Comparison of ENCODE assay signal across 15 cellular contexts in genomic region chr18:14971461-14972185, GRCh38.
DNase-seq lines count a peak whose midpoint lies in the region; ATAC-seq, FAIRE-seq and TF ChIP-seq lines count a peak whose summit lies in the region.
"Had no signal": no experiment of that assay in that cellular context is flagged by ENCODE, and none has a peak within 500 bp of the region (broad histone marks: within the 10 kb centered on the region; RNA-seq: fewer than 3 reads in every experiment).

No MANE protein-coding gene starts in this region.

- H3K9me1 ChIP-seq in endothelial cell of umbilical vein (replicated peaks; ENCODE audit: control insufficient read depth, extremely low read depth, insufficient read depth, low read length) = no peaks in the 10 kb centered on the region

- no peak for TF ChIP-seq CTCF in PC-3 (conservative IDR thresholded peaks at IDR 0.05; ENCODE audit: low read depth, low read length)
- TF ChIP-seq CTCF in endothelial cell of umbilical vein (IDR thresholded peaks at IDR 0.05; ENCODE audit: extremely low read depth in 1 of 2, insufficient read depth in 1 of 2, low read depth in 1 of 2, low read length in 2 of 2) = no peak

- peaks cover 4% of the 10 kb centered on the region for H3F3A ChIP-seq in PC-3 (ENCODE audit: low read length, unreplicated experiment)

- no peaks in the 10 kb centered on the region for H4K20me1 ChIP-seq in PC-3 (ENCODE audit: low read length)
- H4K20me1 ChIP-seq in endothelial cell of umbilical vein (replicated peaks; ENCODE audit: control insufficient read depth, extremely low read depth, insufficient read depth, low read length) = no peaks in the 10 kb centered on the region

- DNase-seq in DMS 273 treated with DMSO at 0.1 percent for 48 hours (lab: John Stamatoyannopoulos, UW) (peak; percentile 3), PC-3 (peak; percentile 93), endothelial cell of umbilical vein (ENCODE audit: low read depth, low spot score) (peak; percentile 58), SW480 (ENCODE audit: low spot score) (no peak)
- DNase-seq in activated T-helper 1 cell treated with anti-CD3 and anti-CD28 coated beads, Interleukin-12 subunit alpha, Interleukin-12 subunit beta, Interleukin-2, Interleukin-4 antibody, amounts not matched to agents 30 ng/mL and 10 ng/mL and 1 ng/mL, durations not matched to agents 14 hours and 24 hours and 36 hours (ENCODE audit: low spot score) = no peak
- DNase-seq in activated effector memory CD4-positive, alpha-beta T cell treated with anti-CD3 and anti-CD28 coated beads, Interleukin-2, amount 50 U/mL, for 16 hours = no peak
- DNase-seq: activated naive CD4-positive, alpha-beta T cell; endodermal cell; heart left ventricle; NK-92 treated with Interleukin-12 subunit alpha and Interleukin-12 subunit beta, amount 100 ng/mL, for 24 hours; testis had no signal

- dilution Hi-C loops in endothelial cell of umbilical vein (cut with MboI; ENCODE audit: extremely low pct_ligation_motif_present, low sequenced_read_pairs) = no loop called here

- peak overlapping the region; percentile 38; the same call in 1 of the 2 replicates for H3K4me3 ChIP-seq in PC-3 (ENCODE audit: low read length)
- H3K4me3 ChIP-seq in endothelial cell of umbilical vein (replicated peaks in 1 of 3; ENCODE audit: insufficient read depth in 1 of 3, low read depth in 1 of 3, low read length in 3 of 3) = no peak overlapping the region
- H3K4me3 ChIP-seq in skeletal muscle satellite cell (ENCODE audit: low read length) = peak overlapping the region; percentile 42
- H3K4me3 ChIP-seq: cardiac muscle cell, heart left ventricle, prostate gland, testis had no signal

- H3K27ac ChIP-seq in PC-3 (ENCODE audit: low read length) = peak overlapping the region; percentile 95
- H3K27ac ChIP-seq in endothelial cell of umbilical vein (ENCODE audit: insufficient read depth, low read depth, low read length) = peak overlapping the region; percentile 74
- H3K27ac ChIP-seq: cardiac muscle cell, heart left ventricle, prostate gland, testis had no signal

- intact Hi-C loops in PC-3 (cut with micrococcal nuclease) = loop anchor here (2.0 to 5.0 kb wide), 3 partner anchors 29 to 234 kb away; no protein-coding TSS in a partner anchor
- intact Hi-C loops in endothelial cell of umbilical vein (cut with micrococcal nuclease) = loop anchor here (10.0 kb wide), 1 partner anchor 47 kb away; no protein-coding TSS in a partner anchor
- intact Hi-C loops in activated T-helper 1 cell treated with anti-CD3 and anti-CD28 coated beads, Interleukin-12 subunit alpha, Interleukin-12 subunit beta, Interleukin-2, Interleukin-4 antibody, amounts not matched to agents 30 ng/mL and 10 ng/mL and 1 ng/mL, durations not matched to agents 14 hours and 24 hours and 36 hours (cut with micrococcal nuclease) = no loop called here

- H3K9me3 ChIP-seq in PC-3 (ENCODE audit: low read length) = no peaks in the 10 kb centered on the region
- H3K9me3 ChIP-seq in endothelial cell of umbilical vein (replicated peaks; ENCODE audit: control insufficient read depth, insufficient read depth, low read length) = no peaks in the 10 kb centered on the region
- H3K9me3 ChIP-seq in skeletal muscle satellite cell (replicated peaks; ENCODE audit: low read length) = no peaks in the 10 kb centered on the region
- H3K9me3 ChIP-seq: heart left ventricle, prostate gland, testis had no signal

- no peaks in the 10 kb centered on the region for H3K9me3 Mint-ChIP-seq in activated T-helper 1 cell treated with anti-CD3 and anti-CD28 coated beads, Interleukin-12 subunit alpha, Interleukin-12 subunit beta, Interleukin-2, Interleukin-4 antibody, amounts not matched to agents 30 ng/mL and 10 ng/mL and 1 ng/mL, durations not matched to agents 14 hours and 24 hours and 36 hours

- peak; percentile 94 for FAIRE-seq in endothelial cell of umbilical vein (lab: Jason Lieb, UNC)

- H3K9me2 ChIP-seq in PC-3 (replicated peaks; ENCODE audit: low read length) = no peaks in the 10 kb centered on the region

- no peak overlapping the region for H3K27ac Mint-ChIP-seq in activated T-helper 1 cell treated with anti-CD3 and anti-CD28 coated beads, Interleukin-12 subunit alpha, Interleukin-12 subunit beta, Interleukin-2, Interleukin-4 antibody, amounts not matched to agents 30 ng/mL and 10 ng/mL and 1 ng/mL, durations not matched to agents 14 hours and 24 hours and 36 hours
- H3K27ac Mint-ChIP-seq: endodermal cell had no signal

- POLR2A ChIA-PET in PC-3 (lab: Charles Lee; ENCODE audit: unreplicated experiment) = interaction anchor here (0.5 kb wide), 1 partner anchor 424 kb away, joined by 3 read pairs; no protein-coding TSS in a partner anchor
- POLR2A ChIA-PET in endothelial cell of umbilical vein (lab: Charles Lee) = no interaction called here

- peaks cover 9% of the 10 kb centered on the region for H3K79me2 ChIP-seq in PC-3 (ENCODE audit: low read length)
- H3K79me2 ChIP-seq in endothelial cell of umbilical vein (ENCODE audit: control insufficient read depth, insufficient read depth, low read length) = no peaks in the 10 kb centered on the region

- H3K36me3 ChIP-seq in PC-3 (ENCODE audit: low read depth, low read length) (no peaks in the 10 kb centered on the region), endothelial cell of umbilical vein (ENCODE audit: control insufficient read depth in 2 of 2, extremely low read depth in 1 of 2, insufficient read depth in 2 of 2, low read length in 2 of 2) (no peaks in the 10 kb centered on the region), skeletal muscle satellite cell (ENCODE audit: insufficient read depth, low read length) (no peaks in the 10 kb centered on the region)
- H3K36me3 ChIP-seq: cardiac muscle cell, heart left ventricle, prostate gland had no signal

- no peaks in the 10 kb centered on the region for H3K36me3 Mint-ChIP-seq in activated T-helper 1 cell treated with anti-CD3 and anti-CD28 coated beads, Interleukin-12 subunit alpha, Interleukin-12 subunit beta, Interleukin-2, Interleukin-4 antibody, amounts not matched to agents 30 ng/mL and 10 ng/mL and 1 ng/mL, durations not matched to agents 14 hours and 24 hours and 36 hours (ENCODE audit: low read depth)

- H3K4me2 ChIP-seq in PC-3 (ENCODE audit: low read length) (peak overlapping the region; percentile 66), endothelial cell of umbilical vein (ENCODE audit: insufficient read depth, low read length) (peak overlapping the region; percentile 20), skeletal muscle satellite cell (ENCODE audit: low read length) (peak overlapping the region; percentile 57)

- H3K4me1 ChIP-seq in PC-3 (ENCODE audit: insufficient read depth, low read length) (peaks cover 78% of the 10 kb centered on the region), endothelial cell of umbilical vein (ENCODE audit: control insufficient read depth, extremely low read depth, insufficient read depth, low read length) (peaks cover 34% of the 10 kb centered on the region), skeletal muscle satellite cell (ENCODE audit: control insufficient read depth, insufficient read depth, low read length) (peaks cover 80% of the 10 kb centered on the region)
- H3K4me1 ChIP-seq: heart left ventricle, prostate gland, testis had no signal

- H3K4me1 Mint-ChIP-seq in activated T-helper 1 cell treated with anti-CD3 and anti-CD28 coated beads, Interleukin-12 subunit alpha, Interleukin-12 subunit beta, Interleukin-2, Interleukin-4 antibody, amounts not matched to agents 30 ng/mL and 10 ng/mL and 1 ng/mL, durations not matched to agents 14 hours and 24 hours and 36 hours (ENCODE audit: low read depth) = no peaks in the 10 kb centered on the region
- H3K4me1 Mint-ChIP-seq: endodermal cell had no signal

- no peak overlapping the region for H3K4me3 Mint-ChIP-seq in activated T-helper 1 cell treated with anti-CD3 and anti-CD28 coated beads, Interleukin-12 subunit alpha, Interleukin-12 subunit beta, Interleukin-2, Interleukin-4 antibody, amounts not matched to agents 30 ng/mL and 10 ng/mL and 1 ng/mL, durations not matched to agents 14 hours and 24 hours and 36 hours
- H3K4me3 Mint-ChIP-seq: endodermal cell had no signal

- CTCF ChIA-PET in PC-3 (lab: Charles Lee) (no interaction called here), endothelial cell of umbilical vein (lab: Charles Lee) (no interaction called here)

- no peak for TF ChIP-seq POLR2A in endothelial cell of umbilical vein (IDR thresholded peaks at IDR 0.05; ENCODE audit: low read depth, low read length)

- H2AFZ ChIP-seq in PC-3 (ENCODE audit: low read length) (no peak overlapping the region), endothelial cell of umbilical vein (ENCODE audit: low read depth, low read length) (no peak overlapping the region)

- H3K27me3 ChIP-seq in PC-3 (ENCODE audit: low read length) = no peaks in the 10 kb centered on the region
- H3K27me3 ChIP-seq in endothelial cell of umbilical vein (ENCODE audit: control insufficient read depth in 2 of 2, insufficient read depth in 2 of 2, low read length in 2 of 2) = no peaks in the 10 kb centered on the region
- no peaks in the 10 kb centered on the region for H3K27me3 ChIP-seq in skeletal muscle satellite cell (ENCODE audit: control insufficient read depth, insufficient read depth, low read length)
- H3K27me3 ChIP-seq: cardiac muscle cell, heart left ventricle, testis had no signal

- no TSS peak for BruUV-seq in PC-3 (replicated peaks; lab: Mats Ljungman, UMichigan)
- no TSS peak for BruUV-seq in endothelial cell of umbilical vein (replicated peaks; lab: Mats Ljungman, UMichigan)

- ATAC-seq in PC-3 (peak; percentile 53), HG03469 (IDR thresholded peaks at IDR 0.05; ENCODE audit: unreplicated experiment) (no peak)
- ATAC-seq: heart left ventricle had no signal

- H3K9ac ChIP-seq in PC-3 (ENCODE audit: low read length) (peak overlapping the region; percentile 61), endothelial cell of umbilical vein (replicated peaks; ENCODE audit: extremely low read depth, insufficient read depth, low read length) (peak overlapping the region; percentile 55), skeletal muscle satellite cell (ENCODE audit: low read depth, low read length) (peak overlapping the region; percentile 64)

- H3K27me3 Mint-ChIP-seq in activated T-helper 1 cell treated with anti-CD3 and anti-CD28 coated beads, Interleukin-12 subunit alpha, Interleukin-12 subunit beta, Interleukin-2, Interleukin-4 antibody, amounts not matched to agents 30 ng/mL and 10 ng/mL and 1 ng/mL, durations not matched to agents 14 hours and 24 hours and 36 hours (ENCODE audit: insufficient read depth) = no peaks in the 10 kb centered on the region

TF ChIP-seq in endothelial cell of umbilical vein, 7 proteins besides CTCF, POLR2A, EP300 and RAD21:
- TF ChIP-seq FOS (IDR thresholded peaks at IDR 0.05; ENCODE audit: borderline replicate concordance, insufficient read depth, low read length) (no peak), JUN (IDR thresholded peaks at IDR 0.05; ENCODE audit: borderline replicate concordance, insufficient read depth, insufficient read length, low read depth) (peak; percentile 19)

Comparison
In these comparisons a context has a peak if more than half of its experiments do, and no peak if none do; other contexts are left out.
1. DNase-seq: peak in DMS 273 treated with DMSO at 0.1 percent for 48 hours (single experiment), PC-3 (single experiment) and endothelial cell of umbilical vein (single experiment); none in SW480 (single experiment), activated T-helper 1 cell treated with anti-CD3 and anti-CD28 coated beads, Interleukin-12 subunit alpha, Interleukin-12 subunit beta, Interleukin-2, Interleukin-4 antibody, amounts not matched to agents 30 ng/mL and 10 ng/mL and 1 ng/mL, durations not matched to agents 14 hours and 24 hours and 36 hours (single experiment) and activated effector memory CD4-positive, alpha-beta T cell treated with anti-CD3 and anti-CD28 coated beads, Interleukin-2, amount 50 U/mL, for 16 hours (single experiment).
2. H3K4me3 ChIP-seq: peak in PC-3 (single experiment) and skeletal muscle satellite cell (single experiment); none in endothelial cell of umbilical vein (0 of 3).
3. Peak in every context shown above with its lines, with median percentiles within 50 percentile points of each other: H3K4me2 ChIP-seq and H3K9ac ChIP-seq.